Comparison of ENCODE assay signal across 13 cellular contexts in the genomic region with DNA sequence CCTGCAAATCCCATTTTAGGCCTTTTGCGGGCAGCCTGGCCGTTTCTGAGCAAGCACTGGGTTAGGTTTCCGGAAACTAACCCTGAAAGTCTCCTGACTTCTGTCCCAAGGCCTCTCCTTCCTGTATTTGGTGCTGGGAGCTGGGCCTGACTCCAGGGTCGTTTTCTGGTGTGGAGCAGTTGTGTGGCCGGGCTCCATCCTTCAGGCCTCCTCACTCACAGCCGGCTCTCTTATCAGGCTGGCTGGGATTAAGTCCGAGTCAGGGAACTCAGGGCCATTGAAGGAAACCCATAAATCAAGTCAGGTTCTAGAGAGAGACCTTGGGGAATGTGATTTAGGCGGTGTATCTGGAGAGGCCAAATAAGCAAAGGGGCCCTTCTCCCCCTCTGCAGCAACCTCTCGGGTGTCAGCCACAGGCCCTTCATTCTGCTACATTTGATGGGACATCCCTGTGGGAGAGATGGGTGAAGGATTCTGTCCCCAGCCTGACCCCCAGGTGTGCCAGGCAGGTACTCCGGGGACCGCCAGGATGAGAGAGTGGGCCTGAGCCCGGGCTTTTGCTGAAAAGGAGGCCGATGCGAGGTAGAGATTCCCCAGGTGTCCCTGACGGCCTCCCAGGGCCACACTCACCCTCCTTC. TPM values are rescaled to one million over a fixed set of nuclear protein-coding genes. Genes with fewer than 3 reads are reported as not detected.
DNase-seq lines count a peak whose midpoint lies in the region; ATAC-seq and TF ChIP-seq lines count a peak whose summit lies in the region.
"Had no signal": no experiment of that assay in that cellular context is flagged by ENCODE, and none has a peak within 500 bp of the region (broad histone marks: within the 10 kb centered on the region; RNA-seq: fewer than 3 reads in every experiment).

No MANE protein-coding gene starts in this region.

- peak overlapping the region; percentile 44 to 99 (median 96) for H3K27ac Mint-ChIP-seq in CD8-positive, alpha-beta memory T cell
- H3K27ac Mint-ChIP-seq in naive thymus-derived CD8-positive, alpha-beta T cell = peak overlapping the region; percentile 87 to 99 (median 98)

- H2AK5ac ChIP-seq in IMR-90 (ENCODE audit: low read depth, low read length) = no peak overlapping the region

- H4K5ac ChIP-seq in IMR-90 (ENCODE audit: low read depth, low read length) = no peak overlapping the region

- no peak overlapping the region for H4K8ac ChIP-seq in IMR-90 (ENCODE audit: low read depth in 2 of 2, low read length in 2 of 2)

- H3K4me1 Mint-ChIP-seq in CD8-positive, alpha-beta memory T cell = peaks cover 62 to 72% (median 64%) of the 10 kb centered on the region in 3 donors
- H3K4me1 Mint-ChIP-seq in naive thymus-derived CD8-positive, alpha-beta T cell = peaks cover 40 to 84% (median 72%) of the 10 kb centered on the region in 4 donors

- H3K4me3 ChIP-seq in CD8-positive, alpha-beta memory T cell (ENCODE audit: low read length) = peak overlapping the region; percentile 79
- H3K4me3 ChIP-seq in IMR-90 (ENCODE audit: insufficient read depth, low read depth, low read length) (no peak overlapping the region), mammary epithelial cell (replicated peaks in 1 of 3; ENCODE audit: insufficient read depth in 1 of 3, low read depth in 2 of 3, low read length in 3 of 3) (peak overlapping the region; percentile 86 to 90 (median 87)), transverse colon (peak overlapping the region in 1 of 4 donors; percentile 63)

- H3K9ac ChIP-seq in IMR-90 (ENCODE audit: low read depth, low read length) (no peak overlapping the region), mammary epithelial cell (ENCODE audit: insufficient read depth, low read length) (peak overlapping the region; percentile 89)

- no peak overlapping the region for H2BK5ac ChIP-seq in IMR-90 (ENCODE audit: low read depth, low read length, poor library complexity, severe bottlenecking)

- ATAC-seq in IMR-90 (ENCODE audit: low read depth) (no peak), HG03432 (IDR thresholded peaks at IDR 0.05; ENCODE audit: unreplicated experiment) (no peak), HG03521 (IDR thresholded peaks at IDR 0.05; ENCODE audit: unreplicated experiment) (no peak)
- ATAC-seq in naive thymus-derived CD8-positive, alpha-beta T cell = no peak
- ATAC-seq: Right ventricle myocardium inferior had no signal

- peak overlapping the region; percentile 93 to 99 (median 97) for H3K4me3 Mint-ChIP-seq in CD8-positive, alpha-beta memory T cell
- H3K4me3 Mint-ChIP-seq in naive thymus-derived CD8-positive, alpha-beta T cell = peak overlapping the region; percentile 87 to 100 (median 94)

- H2BK15ac ChIP-seq in IMR-90 (ENCODE audit: low read depth, low read length) = no peak overlapping the region

- in situ Hi-C loops in IMR-90 (cut with MboI; ENCODE audit: low sequenced_read_pairs) = no loop called here
- in situ Hi-C loops in mammary epithelial cell (cut with MboI; ENCODE audit: low sequenced_read_pairs in 2 of 2) = loop anchor here in 1 of 2 donors (10.0 kb wide), 1 partner anchor 537 kb away; no protein-coding TSS in a partner anchor
- in situ Hi-C loops in transverse colon (cut with MboI; ENCODE audit: low pct_ligation_motif_present in 1 of 4, low pct_unique_long_range_greater_than_20kb in 1 of 4, low sequenced_read_pairs in 3 of 4) = no loop called here

- H4K20me1 ChIP-seq in IMR-90 (ENCODE audit: insufficient read depth, low read length) = no peaks in the 10 kb centered on the region
- no peaks in the 10 kb centered on the region for H4K20me1 ChIP-seq in mammary epithelial cell (ENCODE audit: insufficient read depth, low read length)

- no peak overlapping the region for H2BK120ac ChIP-seq in IMR-90 (ENCODE audit: low read depth, low read length)

- H3K27me3 ChIP-seq in CD8-positive, alpha-beta memory T cell (ENCODE audit: insufficient read depth, low read length, poor library complexity, severe bottlenecking) = peaks cover 5% of the 10 kb centered on the region
- H3K27me3 ChIP-seq in IMR-90 (ENCODE audit: control insufficient read depth, insufficient read depth, low read length) (peaks cover 77% of the 10 kb centered on the region), mammary epithelial cell (ENCODE audit: insufficient read depth, low read length) (no peaks in the 10 kb centered on the region), transverse colon (peaks cover 99% of the 10 kb centered on the region)

- no peak overlapping the region for H4K91ac ChIP-seq in IMR-90 (ENCODE audit: insufficient read depth, low read depth, low read length)

- TF ChIP-seq RAD21 in IMR-90 (IDR thresholded peaks at IDR 0.05; ENCODE audit: low read length) = no peak

- no peaks in the 10 kb centered on the region for H3K9me1 ChIP-seq in IMR-90 (ENCODE audit: insufficient read depth, low read length)

- H2AK9ac ChIP-seq in IMR-90 (replicated peaks; ENCODE audit: low read depth, low read length, poor library complexity) = no peak overlapping the region

- H3K4me2 ChIP-seq in IMR-90 (ENCODE audit: low read depth, low read length) = no peak overlapping the region
- peak overlapping the region; percentile 97 for H3K4me2 ChIP-seq in mammary epithelial cell (ENCODE audit: insufficient read depth, low read depth, low read length)

- H3K79me1 ChIP-seq in IMR-90 (ENCODE audit: low read depth in 1 of 2, low read length in 2 of 2) = no peaks in the 10 kb centered on the region

- no TSS peak for BruUV-seq in IMR-90 (replicated peaks; lab: Mats Ljungman, UMichigan)
- no TSS peak for BruUV-seq in mammary epithelial cell (replicated peaks; lab: Mats Ljungman, UMichigan)

- H3K27me3 Mint-ChIP-seq in CD8-positive, alpha-beta memory T cell = peaks cover 5 to 18% of the 10 kb centered on the region in 2 donors
- H3K27me3 Mint-ChIP-seq in naive thymus-derived CD8-positive, alpha-beta T cell = peaks cover 4 to 8% (median 7%) of the 10 kb centered on the region in 5 donors

- H3K36me3 ChIP-seq in CD8-positive, alpha-beta memory T cell (ENCODE audit: insufficient read depth, low read length) = peaks cover 4% of the 10 kb centered on the region
- no peaks in the 10 kb centered on the region for H3K36me3 ChIP-seq in IMR-90 (ENCODE audit: control insufficient read depth, insufficient read depth, low read length)
- no peaks in the 10 kb centered on the region for H3K36me3 ChIP-seq in mammary epithelial cell (ENCODE audit: insufficient read depth, low read length)
- H3K36me3 ChIP-seq in transverse colon = no peaks in the 10 kb centered on the region

- H3K27ac ChIP-seq in CD8-positive, alpha-beta memory T cell (ENCODE audit: low read depth, low read length) = peak overlapping the region; percentile 89
- H3K27ac ChIP-seq in IMR-90 (ENCODE audit: insufficient read depth, low read length) (no peak overlapping the region), mammary epithelial cell (ENCODE audit: insufficient read depth, low read depth, low read length) (peak overlapping the region; percentile 76), transverse colon (peak overlapping the region in 1 of 4 donors; percentile 53)
- H3K27ac ChIP-seq: HL-60 had no signal

- no peaks in the 10 kb centered on the region for H3K9me3 ChIP-seq in CD8-positive, alpha-beta memory T cell (ENCODE audit: low read length)
- H3K9me3 ChIP-seq in IMR-90 (ENCODE audit: control insufficient read depth, insufficient read depth, low read length) = peaks cover 4% of the 10 kb centered on the region; the same call in 1 of the 2 replicates
- H3K9me3 ChIP-seq in mammary epithelial cell (replicated peaks; ENCODE audit: insufficient read depth, low read length) = no peaks in the 10 kb centered on the region
- H3K9me3 ChIP-seq in transverse colon = no peaks in the 10 kb centered on the region

- no peak for TF ChIP-seq CTCF in IMR-90 (conservative IDR thresholded peaks at IDR 0.05; ENCODE audit: low read depth, low read length)
- no peak for TF ChIP-seq CTCF in mammary epithelial cell (conservative IDR thresholded peaks at IDR 0.05 in 1 of 2, IDR thresholded peaks at IDR 0.05 in 1 of 2; ENCODE audit: extremely low read depth in 1 of 2, insufficient read depth in 1 of 2, low read depth in 1 of 2, low read length in 2 of 2)
- no peak for TF ChIP-seq CTCF in transverse colon (IDR thresholded peaks at IDR 0.05)

- no peak overlapping the region for H3K56ac ChIP-seq in IMR-90 (ENCODE audit: extremely low read depth, insufficient read depth, low read length)

- intact Hi-C loops in IMR-90 (cut with micrococcal nuclease) (no loop called here), mammary epithelial cell (cut with micrococcal nuclease) (loop anchor here (2.0 to 10.0 kb wide), 8 partner anchors 217 to 697 kb away; no protein-coding TSS in a partner anchor), transverse colon (cut with DNase I; ENCODE audit: low total_unique reads) (no loop called here)

- 42% methylated on average over 5 of the region's 15 CpGs; no CpG with 5 or more reads in 1 of the 2 experiments for WGBS in IMR-90 (ENCODE audit: extremely low coverage in 2 of 2, insufficient read length in 1 of 2), 2 experiments
- 2% methylated on average over 8 of the region's 15 CpGs for WGBS in mammary epithelial cell (ENCODE audit: low coverage, missing lambda C conversion rate)
- WGBS in transverse colon (ENCODE audit: low coverage in 1 of 2), 2 donors = 78 to 80% methylated on average over 1 to 15 of the region's 15 CpGs

- H3K18ac ChIP-seq in IMR-90 (ENCODE audit: low read depth, low read length) = no peak overlapping the region

- dilution Hi-C loops in IMR-90 (cut with HindIII; ENCODE audit: low sequenced_read_pairs, unreplicated experiment) = no loop called here
- dilution Hi-C loops in mammary epithelial cell (cut with HindIII; ENCODE audit: low sequenced_read_pairs) = no loop called here

- peaks cover 84% of the 10 kb centered on the region for H3K79me2 ChIP-seq in mammary epithelial cell (ENCODE audit: insufficient read depth, low read length)

- H3K14ac ChIP-seq in IMR-90 (replicated peaks; ENCODE audit: low read depth, low read length) = no peak overlapping the region

- CTCF ChIA-PET in CD8-positive, alpha-beta memory T cell (lab: Charles Lee) = interaction anchor here (0.8 to 1.6 kb wide), 2 partner anchors 385 to 387 kb away, joined by 3 read pairs; no protein-coding TSS in a partner anchor
- CTCF ChIA-PET in IMR-90 (lab: Yijun Ruan, JAX) (no interaction called here), mammary epithelial cell (lab: Charles Lee; ENCODE audit: low non-redundant PET) (no interaction called here)

- H3K9me3 Mint-ChIP-seq in CD8-positive, alpha-beta memory T cell = peaks cover 0 to 2% (median 0%) of the 10 kb centered on the region in 5 donors
- peaks cover 0 to 2% (median 0%) of the 10 kb centered on the region in 9 donors for H3K9me3 Mint-ChIP-seq in naive thymus-derived CD8-positive, alpha-beta T cell

- no peak for TF ChIP-seq EP300 in transverse colon (IDR thresholded peaks at IDR 0.05; ENCODE audit: low read depth)

- POLR2A ChIA-PET in CD8-positive, alpha-beta memory T cell (lab: Charles Lee) = interaction anchor here (4.6 kb wide), 1 partner anchor 274 kb away, joined by 25 read pairs; no protein-coding TSS in a partner anchor
- POLR2A ChIA-PET in IMR-90 (lab: Charles Lee; ENCODE audit: unreplicated experiment) = no interaction called here
- POLR2A ChIA-PET in naive thymus-derived CD8-positive, alpha-beta T cell (lab: Charles Lee) = interaction anchor here (1.3 to 4.1 kb wide), 3 partner anchors 8 to 275 kb away, joined by 6 to 20 read pairs (median 9); no protein-coding TSS in a partner anchor

- peaks cover 61% of the 10 kb centered on the region for H3K4me1 ChIP-seq in CD8-positive, alpha-beta memory T cell (ENCODE audit: insufficient read depth, low read length)
- H3K4me1 ChIP-seq in IMR-90 (ENCODE audit: control insufficient read depth, insufficient read depth, low read length) (no peaks in the 10 kb centered on the region), mammary epithelial cell (ENCODE audit: insufficient read depth, low read length) (peaks cover 48% of the 10 kb centered on the region), transverse colon (peaks cover 13 to 35% (median 26%) of the 10 kb centered on the region in 4 donors)

- H3K4ac ChIP-seq in IMR-90 (ENCODE audit: low read depth, low read length) = no peak overlapping the region

- TF ChIP-seq POLR2A in IMR-90 (IDR thresholded peaks at IDR 0.05; ENCODE audit: low read depth, low read length) (no peak), transverse colon (IDR thresholded peaks at IDR 0.05) (no peak)

- DNase-seq in CD8-positive, alpha-beta memory T cell = no peak
- DNase-seq in IMR-90 = no peak
- DNase-seq in mammary epithelial cell = peak; percentile 61
- no peak for DNase-seq in naive thymus-derived CD8-positive, alpha-beta T cell
- DNase-seq in NCI-H446 (lab: John Stamatoyannopoulos, UW) = no peak
- no peak for DNase-seq in transverse colon
- DNase-seq: COR-L47; NCI-H2107; stimulated activated CD4-positive, alpha-beta T cell treated with anti-CD3 and anti-CD28 coated beads, Interleukin-4, amount 100 ng/mL, for 1 hour had no signal

- no peak overlapping the region for H3K23ac ChIP-seq in IMR-90 (ENCODE audit: low read depth, low read length)

- H2AFZ ChIP-seq in IMR-90 (replicated peaks; ENCODE audit: low read length, poor library complexity) = peak overlapping the region; percentile 16
- peak overlapping the region; percentile 71 for H2AFZ ChIP-seq in mammary epithelial cell (ENCODE audit: low read depth, low read length)

- H2BK20ac ChIP-seq in IMR-90 (ENCODE audit: low read depth, low read length) = no peak overlapping the region

- H3K36me3 Mint-ChIP-seq in CD8-positive, alpha-beta memory T cell = peaks cover 12 to 74% (median 23%) of the 10 kb centered on the region in 3 donors
- H3K36me3 Mint-ChIP-seq in naive thymus-derived CD8-positive, alpha-beta T cell = peaks cover 0 to 24% (median 2%) of the 10 kb centered on the region in 3 donors

RNA-seq across cellular contexts. Expression of a gene that starts 3.3 kb away (rescaled TPM):
- total RNA-seq in CD8-positive, alpha-beta memory T cell = 10 to 100 TPM; 48.9 to 53.3 TPM
- 58.6 TPM for polyA plus RNA-seq in CD8-positive, alpha-beta memory T cell
- total RNA-seq in IMR-90 (2012; rRNA removed) (under 0.01 TPM in 1 of 2 replicates, not detected in the other), mammary epithelial cell (10 to 100 TPM in 1 of 2 donors, 1 to 10 TPM in 1; 7.7 to 20.6 TPM), transverse colon (under 1 TPM in 1 of 4 donors, not detected in 3; 0.48 TPM)
- polyA plus RNA-seq in IMR-90 (2012; rRNA removed) (0.11 and 0.21 TPM in 2 replicates), mammary epithelial cell (5.3 TPM)
- 0.21 TPM in 2 replicates for polyA plus RNA-seq in IMR-90 (2012; cell fraction: cytosol; rRNA removed)
- polyA plus RNA-seq in IMR-90 (2012; cell fraction: nucleus; rRNA removed; ENCODE audit: low replicate concordance) = 0.29 and 0.33 TPM in 2 replicates
- polyA minus RNA-seq in mammary epithelial cell = 4.7 TPM
- 10 to 100 TPM; 23.5 to 23.9 TPM for total RNA-seq in naive thymus-derived CD8-positive, alpha-beta T cell
- polyA plus RNA-seq in naive thymus-derived CD8-positive, alpha-beta T cell = 10 to 100 TPM; 20.5 to 27.7 (median 23.9) TPM
